ENCODE assay signal across 22 cellular contexts in genomic region chr1:19869929-19870328, GRCh38. TPM values are rescaled to one million over a fixed set of nuclear protein-coding genes. Genes with fewer than 3 reads are reported as not detected.
DNase-seq lines count a peak whose midpoint lies in the region; ATAC-seq, FAIRE-seq and TF ChIP-seq lines count a peak whose summit lies in the region.
"Had no signal": no experiment of that assay in that cellular context is flagged by ENCODE, and none has a peak within 500 bp of the region (broad histone marks: within the 10 kb centered on the region; RNA-seq: fewer than 3 reads in every experiment).

No MANE protein-coding gene starts in this region.

- dilution Hi-C loops in IMR-90 (cut with HindIII; ENCODE audit: low sequenced_read_pairs, unreplicated experiment): no loop called here

- in situ Hi-C loops in IMR-90 (cut with MboI; ENCODE audit: low sequenced_read_pairs): no loop called here
- in situ Hi-C loops in K562 (cut with MboI): loop anchor here (5.0 kb wide), 1 partner anchor 33 kb away; no protein-coding TSS in a partner anchor

- CTCF ChIA-PET in IMR-90 (lab: Yijun Ruan, JAX) (no interaction called here), K562 (lab: Yijun Ruan, JAX; ENCODE audit: low intra/inter-chr PET ratio) (no interaction called here)

- no peaks in the 10 kb centered on the region for H3K36me3 ChIP-seq in IMR-90 (ENCODE audit: control insufficient read depth, insufficient read depth, low read length)
- H3K36me3 ChIP-seq in K562 (ENCODE audit: control insufficient read depth, insufficient read depth, low read length): no peaks in the 10 kb centered on the region
- H3K36me3 ChIP-seq: adrenal gland had no signal

- H3K56ac ChIP-seq in IMR-90 (ENCODE audit: extremely low read depth, insufficient read depth, low read length): no peak overlapping the region

- no peak overlapping the region for H3K23ac ChIP-seq in IMR-90 (ENCODE audit: low read depth, low read length)

- H3K9me1 ChIP-seq in IMR-90 (ENCODE audit: insufficient read depth, low read length) (no peaks in the 10 kb centered on the region; the same call in 1 of the 2 replicates), K562 (ENCODE audit: control insufficient read depth, insufficient read depth, low read length) (no peaks in the 10 kb centered on the region)

- peak; percentile 96 for FAIRE-seq in K562 (lab: Jason Lieb, UNC)
- FAIRE-seq: GM18507, islet of Langerhans had no signal

- H3K4me2 ChIP-seq in IMR-90 (ENCODE audit: low read depth, low read length) (no peak overlapping the region), K562 (ENCODE audit: insufficient read depth, low read length) (no peak overlapping the region)

- H3K27ac ChIP-seq in IMR-90 (ENCODE audit: insufficient read depth, low read length) (0 out of 2 replicates have a peak overlapping the region, but pooled peaks have one; percentile 2), K562 (ENCODE audit: extremely low read depth, low read depth, low read length) (no peak overlapping the region)
- H3K27ac ChIP-seq: adrenal gland had no signal

- H3K14ac ChIP-seq in IMR-90 (replicated peaks; ENCODE audit: low read depth, low read length): peak overlapping the region; percentile 13; the same call in 1 of the 2 replicates

- no peaks in the 10 kb centered on the region; the same call in 1 of the 2 replicates for H3K27me3 ChIP-seq in IMR-90 (ENCODE audit: control insufficient read depth, insufficient read depth, low read length)
- peaks cover 9 to 15% of the 10 kb centered on the region in 2 experiments; a peak in 4 of 5 replicates for H3K27me3 ChIP-seq in K562 (ENCODE audit: control insufficient read depth in 2 of 2, insufficient read depth in 2 of 2, low read length in 2 of 2)
- H3K27me3 ChIP-seq: adrenal gland had no signal

- peak overlapping the region; percentile 4; the same call in 1 of the 3 replicates for H2BK15ac ChIP-seq in IMR-90 (ENCODE audit: low read depth, low read length)

- H2AK9ac ChIP-seq in IMR-90 (replicated peaks; ENCODE audit: low read depth, low read length, poor library complexity): no peak overlapping the region

- peak overlapping the region; percentile 7; the same call in 1 of the 2 replicates for H4K5ac ChIP-seq in IMR-90 (ENCODE audit: low read depth, low read length)

- H3K18ac ChIP-seq in IMR-90 (ENCODE audit: low read depth, low read length): no peak overlapping the region

- H2AFZ ChIP-seq in IMR-90 (replicated peaks; ENCODE audit: low read length, poor library complexity) (peak overlapping the region; percentile 38), K562 (ENCODE audit: low read depth, low read length) (no peak overlapping the region)

- H4K8ac ChIP-seq in IMR-90 (ENCODE audit: low read depth in 2 of 2, low read length in 2 of 2): peak overlapping the region; percentile 54 to 55; a peak in 2 of 4 replicates

- H3K4ac ChIP-seq in IMR-90 (ENCODE audit: low read depth, low read length): no peak overlapping the region

- H3K4me1 ChIP-seq in IMR-90 (ENCODE audit: control insufficient read depth, insufficient read depth, low read length) (peaks cover 2% of the 10 kb centered on the region; the same call in 1 of the 2 replicates), K562 (replicated peaks in 1 of 2; ENCODE audit: control insufficient read depth in 2 of 2, insufficient read depth in 2 of 2, low read length in 2 of 2) (peaks cover 0 to 6% of the 10 kb centered on the region in 2 experiments; a peak in 1 of 5 replicates)
- H3K4me1 ChIP-seq: adrenal gland had no signal

- H3K9me3 ChIP-seq in IMR-90 (ENCODE audit: control insufficient read depth, insufficient read depth, low read length) (no peaks in the 10 kb centered on the region), K562 (replicated peaks; ENCODE audit: control insufficient read depth, insufficient read depth, low read depth, low read length) (no peaks in the 10 kb centered on the region)
- H3K9me3 ChIP-seq: adrenal gland had no signal

- POLR2A ChIA-PET in IMR-90 (lab: Charles Lee; ENCODE audit: unreplicated experiment): no interaction called here
- POLR2A ChIA-PET in K562 (lab: Yijun Ruan, JAX): interaction anchor here (0.6 to 1.3 kb wide), 8 partner anchors 8 to 650 kb away, joined by 3 to 12 read pairs (median 4); partner anchors contain the start of gene OTUD3

- H3K9ac ChIP-seq in IMR-90 (ENCODE audit: low read depth, low read length) (no peak overlapping the region), K562 (ENCODE audit: insufficient read depth in 1 of 2, low read depth in 2 of 2, low read length in 2 of 2) (no peak overlapping the region)

- H2BK5ac ChIP-seq in IMR-90 (ENCODE audit: low read depth, low read length, poor library complexity, severe bottlenecking): peak overlapping the region; percentile 11

- H3K4me3 ChIP-seq in AG10803 (ENCODE audit: low read length): no peak overlapping the region
- no peak overlapping the region for H3K4me3 ChIP-seq in IMR-90 (ENCODE audit: insufficient read depth, low read depth, low read length)
- no peak overlapping the region for H3K4me3 ChIP-seq in K562
- H3K4me3 ChIP-seq: adrenal gland had no signal

- no peaks in the 10 kb centered on the region for H3K79me2 ChIP-seq in K562 (ENCODE audit: control insufficient read depth, insufficient read depth, low read length)

- no peak for TF ChIP-seq POLR2A in IMR-90 (IDR thresholded peaks at IDR 0.05; ENCODE audit: low read depth, low read length)
- TF ChIP-seq POLR2A in K562 (conservative IDR thresholded peaks at IDR 0.05): no peak

- intact Hi-C loops in IMR-90 (cut with micrococcal nuclease) (no loop called here), K562 (cut with micrococcal nuclease) (loop anchor here (5.0 kb wide), 1 partner anchor 108 kb away; no protein-coding TSS in a partner anchor), left colon (cut with DNase I, micrococcal nuclease) (no loop called here)

- 20% methylated on average over 2 of the region's 5 CpGs; no CpG with 5 or more reads in 1 of the 2 experiments for WGBS in IMR-90 (ENCODE audit: extremely low coverage in 2 of 2, insufficient read length in 1 of 2), 2 experiments
- WGBS in K562 (ENCODE audit: insufficient coverage, low coverage, missing lambda C conversion rate): 0% methylated on average over 5 of the region's 5 CpGs

- BruUV-seq in IMR-90 (replicated peaks; lab: Mats Ljungman, UMichigan) (no TSS peak), K562 (replicated peaks; lab: Mats Ljungman, UMichigan) (no TSS peak)

- H2AK5ac ChIP-seq in IMR-90 (ENCODE audit: low read depth, low read length): no peak overlapping the region

- H2BK120ac ChIP-seq in IMR-90 (ENCODE audit: low read depth, low read length): peak overlapping the region; percentile 22; the same call in 1 of the 2 replicates

- H2BK20ac ChIP-seq in IMR-90 (ENCODE audit: low read depth, low read length): peak overlapping the region; percentile 2; the same call in 1 of the 2 replicates

- H3K79me1 ChIP-seq in IMR-90 (ENCODE audit: low read depth in 1 of 2, low read length in 2 of 2): no peaks in the 10 kb centered on the region

- ATAC-seq in IMR-90 (ENCODE audit: low read depth) (peak; percentile 83), K562 (peak; percentile 92), left colon (peak; percentile 49), HG02763 (IDR thresholded peaks at IDR 0.05; ENCODE audit: unreplicated experiment) (no peak), HG03520 (IDR thresholded peaks at IDR 0.05; ENCODE audit: unreplicated experiment) (no peak)
- ATAC-seq: activated T-helper 17 cell treated with anti-CD3 and anti-CD28 coated beads, Interleukin-2, amount 50 U/mL, for 72 hours; right cardiac atrium had no signal

- H4K20me1 ChIP-seq in IMR-90 (ENCODE audit: insufficient read depth, low read length) (no peaks in the 10 kb centered on the region), K562 (replicated peaks; ENCODE audit: control insufficient read depth, insufficient read depth, low read length) (no peaks in the 10 kb centered on the region; the same call in 1 of the 2 replicates)

- H4K91ac ChIP-seq in IMR-90 (ENCODE audit: insufficient read depth, low read depth, low read length): peak overlapping the region; percentile 1; the same call in 1 of the 2 replicates

- peak; percentile 96 for TF ChIP-seq EP300 in K562 (IDR thresholded peaks at IDR 0.05; ENCODE audit: low read length)

- TF ChIP-seq CTCF in AG10803 (conservative IDR thresholded peaks at IDR 0.05; ENCODE audit: low read length): no peak
- no peak for TF ChIP-seq CTCF in IMR-90 (conservative IDR thresholded peaks at IDR 0.05; ENCODE audit: low read depth, low read length)
- TF ChIP-seq CTCF in K562 (IDR thresholded peaks at IDR 0.05 in 2 of 3, conservative IDR thresholded peaks at IDR 0.05 in 1 of 3; ENCODE audit: insufficient read depth in 2 of 3, low read depth in 1 of 3, low read length in 3 of 3): no peak

- peak; percentile 60 for DNase-seq in AG10803 (ENCODE audit: low read depth)
- peak; percentile 58 for DNase-seq in IMR-90
- DNase-seq in K562 (ENCODE audit: extremely low read depth in 1 of 4, low spot score in 3 of 4): peak; percentile 65 to 91 (median 78)
- DNase-seq in left colon: no peak
- no peak for DNase-seq in anterior cingulate cortex (lab: John Stamatoyannopoulos, UW)
- no peak for DNase-seq in ecto neural progenitor cell (ENCODE audit: low spot score)
- DNase-seq: activated CD4-positive, CD25-positive, alpha-beta regulatory T cell; adrenal gland; Calu3; cerebellar nuclear complex; midbrain; MV-4-11; NCI-H2081 treated with DMSO at 0.1 percent for 48 hours; NCI-H526; right cardiac atrium had no signal

- no peak for TF ChIP-seq RAD21 in IMR-90 (IDR thresholded peaks at IDR 0.05; ENCODE audit: low read length)
- TF ChIP-seq RAD21 in K562 (CRISPR knock-in tag; conservative IDR thresholded peaks at IDR 0.05 in 1 of 2, IDR thresholded peaks at IDR 0.05 in 1 of 2): no peak; a peak in 1 of 4 replicates

RNA-seq across cellular contexts. Expression of gene OTUD3, which starts 12.3 kb away (rescaled TPM):
- total RNA-seq in IMR-90 (2012; rRNA removed): 2.9 and 6.1 TPM in 2 replicates
- 2.6 and 3.1 TPM in 2 replicates for polyA plus RNA-seq in IMR-90 (2012; rRNA removed)
- 0.89 and 1.4 TPM in 2 replicates for polyA plus RNA-seq in IMR-90 (2012; cell fraction: cytosol; rRNA removed)
- 4.3 and 10.2 TPM in 2 replicates for polyA plus RNA-seq in IMR-90 (2012; cell fraction: nucleus; rRNA removed; ENCODE audit: low replicate concordance)
- 45.0 and 82.9 TPM in 2 replicates for total RNA-seq in K562 (2011; cell fraction: chromatin; rRNA removed; ENCODE audit: low replicate concordance)
- 21.7 and 25.0 TPM in 2 replicates for total RNA-seq in K562 (2011; cell fraction: nucleolus; rRNA removed)
- total RNA-seq in K562 (2011; cell fraction: nucleoplasm; rRNA removed): 43.3 and 74.3 TPM in 2 replicates
- 5.6 and 5.9 TPM in 2 replicates for total RNA-seq in K562 (2014; rRNA removed)
- total RNA-seq in K562 (2014; rRNA removed; fragmentation: Illumina TruSeq; extraction: Trizol): 13.6 and 16.0 TPM in 2 replicates
- 13.7 and 15.6 TPM in 2 replicates for total RNA-seq in K562 (2015; rRNA removed; fragmentation: Illumina TruSeq; extraction: Trizol)
- 10.9 and 13.3 TPM in 2 replicates for total RNA-seq in K562 (2021)
- 16.6 and 18.8 TPM in 2 replicates for polyA plus RNA-seq in K562 (2011; rRNA removed)
- polyA plus RNA-seq in K562 (2011; cell fraction: cytosol; rRNA removed): 2.9 and 13.2 TPM in 2 replicates
- 22.7 and 36.7 TPM in 2 replicates for polyA plus RNA-seq in K562 (2011; cell fraction: nucleus; rRNA removed)
- 6.3 TPM in 2 replicates for polyA plus RNA-seq in K562 (2012)
- polyA plus RNA-seq in K562 (2014; fragmentation: Illumina TruSeq; extraction: Trizol): 8.3 and 8.6 TPM in 2 replicates
- 1 to 10 TPM; 2.0 to 2.8 TPM for polyA plus RNA-seq in K562 (2014; fragmentation: Nextera tagmentation; extraction: Ambion mirVana)
- 11.0 and 11.7 TPM in 2 replicates for polyA plus RNA-seq in K562 (2014; rRNA removed)
- polyA minus RNA-seq in K562 (2011; rRNA and poly(A)+ RNA removed): 23.5 and 27.6 TPM in 2 replicates
- polyA minus RNA-seq in K562 (2011; cell fraction: cytosol; rRNA and poly(A)+ RNA removed): 3.9 and 5.8 TPM in 2 replicates
- polyA minus RNA-seq in K562 (2011; cell fraction: nucleus; rRNA and poly(A)+ RNA removed): 19.0 and 27.2 TPM in 2 replicates
- 10 to 100 TPM in 1 of 2 donors, 1 to 10 TPM in 1; 9.6 to 11.1 TPM for total RNA-seq in left colon

RNA-seq across cellular contexts. Expression of gene PLA2G2E, which starts 53.5 kb away (rescaled TPM):
- not detected in 2 replicates for total RNA-seq in IMR-90 (2012; rRNA removed)
- polyA plus RNA-seq in IMR-90 (2012; rRNA removed): not detected in 2 replicates
- not detected in 2 replicates for polyA plus RNA-seq in IMR-90 (2012; cell fraction: cytosol; rRNA removed)
- polyA plus RNA-seq in IMR-90 (2012; cell fraction: nucleus; rRNA removed; ENCODE audit: low replicate concordance): not detected in 2 replicates
- not detected in 2 replicates for total RNA-seq in K562 (2011; cell fraction: chromatin; rRNA removed; ENCODE audit: low replicate concordance)
- total RNA-seq in K562 (2011; cell fraction: nucleolus; rRNA removed): not detected in 2 replicates
- total RNA-seq in K562 (2011; cell fraction: nucleoplasm; rRNA removed): not detected in 2 replicates
- not detected in 2 replicates for total RNA-seq in K562 (2014; rRNA removed)
- not detected in 2 replicates for total RNA-seq in K562 (2014; rRNA removed; fragmentation: Illumina TruSeq; extraction: Trizol)
- not detected in 2 replicates for total RNA-seq in K562 (2015; rRNA removed; fragmentation: Illumina TruSeq; extraction: Trizol)
- not detected in 2 replicates for total RNA-seq in K562 (2021)
- polyA plus RNA-seq in K562 (2011; rRNA removed): not detected in 2 replicates
- not detected in 2 replicates for polyA plus RNA-seq in K562 (2011; cell fraction: cytosol; rRNA removed)
- polyA plus RNA-seq in K562 (2011; cell fraction: nucleus; rRNA removed): not detected in 2 replicates
- not detected in 2 replicates for polyA plus RNA-seq in K562 (2012)
- polyA plus RNA-seq in K562 (2014; fragmentation: Illumina TruSeq; extraction: Trizol): not detected in 2 replicates
- not detected for polyA plus RNA-seq in K562 (2014; fragmentation: Nextera tagmentation; extraction: Ambion mirVana)
- polyA plus RNA-seq in K562 (2014; rRNA removed): not detected in 2 replicates
- not detected in 2 replicates for polyA minus RNA-seq in K562 (2011; rRNA and poly(A)+ RNA removed)
- polyA minus RNA-seq in K562 (2011; cell fraction: cytosol; rRNA and poly(A)+ RNA removed): not detected in 2 replicates
- polyA minus RNA-seq in K562 (2011; cell fraction: nucleus; rRNA and poly(A)+ RNA removed): not detected in 2 replicates
- total RNA-seq in left colon: not detected
- total RNA-seq: activated CD8-positive, alpha-beta memory T cell treated with anti-CD3 and anti-CD28 coated beads for 36 hours; activated T-helper 17 cell treated with anti-CD3 and anti-CD28 coated beads, Interleukin-2, amount 50 U/mL, for 72 hours; adrenal gland; Calu3; right cardiac atrium; RPMI7951 had no signal
- polyA plus RNA-seq: adrenal gland, right cardiac atrium had no signal

RNA-seq across cellular contexts. Expression of gene RNF186, which starts 54.8 kb away (rescaled TPM):
- not detected in 2 replicates for total RNA-seq in IMR-90 (2012; rRNA removed)
- polyA plus RNA-seq in IMR-90 (2012; rRNA removed): not detected in 2 replicates
- polyA plus RNA-seq in IMR-90 (2012; cell fraction: cytosol; rRNA removed): not detected in 2 replicates
- not detected in 2 replicates for polyA plus RNA-seq in IMR-90 (2012; cell fraction: nucleus; rRNA removed; ENCODE audit: low replicate concordance)
- not detected in 2 replicates for total RNA-seq in K562 (2011; cell fraction: chromatin; rRNA removed; ENCODE audit: low replicate concordance)
- total RNA-seq in K562 (2011; cell fraction: nucleolus; rRNA removed): not detected in 2 replicates
- total RNA-seq in K562 (2011; cell fraction: nucleoplasm; rRNA removed): not detected in 2 replicates
- total RNA-seq in K562 (2014; rRNA removed): not detected in 2 replicates
- not detected in 2 replicates for total RNA-seq in K562 (2014; rRNA removed; fragmentation: Illumina TruSeq; extraction: Trizol)
- total RNA-seq in K562 (2015; rRNA removed; fragmentation: Illumina TruSeq; extraction: Trizol): not detected in 2 replicates
- not detected in 2 replicates for total RNA-seq in K562 (2021)
- not detected in 2 replicates for polyA plus RNA-seq in K562 (2011; rRNA removed)
- not detected in 2 replicates for polyA plus RNA-seq in K562 (2011; cell fraction: cytosol; rRNA removed)
- not detected in 2 replicates for polyA plus RNA-seq in K562 (2011; cell fraction: nucleus; rRNA removed)
- not detected in 2 replicates for polyA plus RNA-seq in K562 (2012)
- polyA plus RNA-seq in K562 (2014; fragmentation: Illumina TruSeq; extraction: Trizol): not detected in 2 replicates
- not detected for polyA plus RNA-seq in K562 (2014; fragmentation: Nextera tagmentation; extraction: Ambion mirVana)
- polyA plus RNA-seq in K562 (2014; rRNA removed): not detected in 2 replicates
- polyA minus RNA-seq in K562 (2011; rRNA and poly(A)+ RNA removed): not detected in 2 replicates
- not detected in 2 replicates for polyA minus RNA-seq in K562 (2011; cell fraction: cytosol; rRNA and poly(A)+ RNA removed)
- polyA minus RNA-seq in K562 (2011; cell fraction: nucleus; rRNA and poly(A)+ RNA removed): not detected in 2 replicates
- total RNA-seq in left colon: 10 to 100 TPM; 50.3 to 53.7 TPM
- total RNA-seq: activated CD8-positive, alpha-beta memory T cell treated with anti-CD3 and anti-CD28 coated beads for 36 hours; activated T-helper 17 cell treated with anti-CD3 and anti-CD28 coated beads, Interleukin-2, amount 50 U/mL, for 72 hours; adrenal gland; Calu3; right cardiac atrium; RPMI7951 had no signal
- polyA plus RNA-seq: adrenal gland, right cardiac atrium had no signal

Comparison
In these comparisons a context has a peak if more than half of its experiments do, and no peak if none do; other contexts are left out.
1. DNase-seq: peak in AG10803 (single experiment), IMR-90 (single experiment) and K562 (4 of 4); none in left colon (0 of 2), anterior cingulate cortex (0 of 58) and ecto neural progenitor cell (single experiment).
2. ATAC-seq: peak in IMR-90 (single experiment), K562 (single experiment) and left colon (single experiment); none in HG02763 (single experiment) and HG03520 (single experiment).
3. RNA of gene RNF186, which starts 54.8 kb away (total RNA-seq): 50.3 to 53.7 TPM in left colon; not detected in IMR-90 and not detected in K562; every median in the first group is over 10 times any median in the second.